In genomic region chrX:41518841-41519220, GRCh38 we compare ENCODE assay signal across 16 cellular contexts.
DNase-seq lines count a peak whose midpoint lies in the region; ATAC-seq, FAIRE-seq and TF ChIP-seq lines count a peak whose summit lies in the region.
"Had no signal": no experiment of that assay in that cellular context is flagged by ENCODE, and none has a peak within 500 bp of the region (broad histone marks: within the 10 kb centered on the region; RNA-seq: fewer than 3 reads in every experiment).

No MANE protein-coding gene starts in this region.

- ATAC-seq in HG03097 (IDR thresholded peaks at IDR 0.05; ENCODE audit: low FRiP score, unreplicated experiment): no peak
- ATAC-seq in HG02973 (IDR thresholded peaks at IDR 0.05; ENCODE audit: unreplicated experiment): no peak
- ATAC-seq: K562, left lobe of liver had no signal

- CTCF ChIA-PET in CD4-positive, alpha-beta memory T cell (lab: Charles Lee; ENCODE audit: partially characterized antibody): no interaction called here

- peaks cover 14% of the 10 kb centered on the region for H3K4me1 ChIP-seq in CD4-positive, alpha-beta memory T cell (ENCODE audit: insufficient read depth, low read length)
- no peaks in the 10 kb centered on the region for H3K4me1 ChIP-seq in fibroblast of lung (ENCODE audit: control insufficient read depth, extremely low read depth, insufficient read depth, low read length)

- H3K27ac Mint-ChIP-seq in CD4-positive, alpha-beta memory T cell: peak overlapping the region in 6 of 7 donors; percentile 0 to 89 (median 31)
- H3K27ac Mint-ChIP-seq: B cell had no signal

- H2AFZ ChIP-seq in fibroblast of lung (ENCODE audit: low read length): no peak overlapping the region

- intact Hi-C loops in CD4-positive, alpha-beta memory T cell (cut with micrococcal nuclease): no loop called here

- TF ChIP-seq CTCF in fibroblast of lung (conservative IDR thresholded peaks at IDR 0.05 in 1 of 2, IDR thresholded peaks at IDR 0.05 in 1 of 2; ENCODE audit: low read depth in 1 of 2, low read length in 2 of 2): no peak

- no peaks in the 10 kb centered on the region for H3K9me3 Mint-ChIP-seq in CD4-positive, alpha-beta memory T cell
- H3K9me3 Mint-ChIP-seq: effector memory CD8-positive, alpha-beta T cell had no signal

- H3K79me2 ChIP-seq in fibroblast of lung (ENCODE audit: control insufficient read depth, insufficient read depth, low read length): no peaks in the 10 kb centered on the region

- H3K27ac ChIP-seq in CD4-positive, alpha-beta memory T cell (ENCODE audit: low read depth, low read length): no peak overlapping the region
- no peak overlapping the region for H3K27ac ChIP-seq in fibroblast of lung (ENCODE audit: insufficient read depth, low read length)
- H3K27ac ChIP-seq: HL-60, tibial artery had no signal

- H3K36me3 ChIP-seq in CD4-positive, alpha-beta memory T cell (ENCODE audit: insufficient read depth, low read length): no peaks in the 10 kb centered on the region
- H3K36me3 ChIP-seq in fibroblast of lung (ENCODE audit: control insufficient read depth, insufficient read depth, low read length): no peaks in the 10 kb centered on the region

- FAIRE-seq in RCC 7860 (lab: Jason Lieb, UNC): peak; percentile 49
- FAIRE-seq: K562 had no signal

- no peaks in the 10 kb centered on the region for H3K27me3 ChIP-seq in CD4-positive, alpha-beta memory T cell (ENCODE audit: insufficient read depth, low read length)
- no peaks in the 10 kb centered on the region for H3K27me3 ChIP-seq in fibroblast of lung (ENCODE audit: control insufficient read depth, insufficient read depth, low read length)
- H3K27me3 ChIP-seq: tibial artery had no signal

- peak; percentile 26 for DNase-seq in A172 (ENCODE audit: low spot score)
- DNase-seq in CD4-positive, alpha-beta memory T cell: no peak
- DNase-seq in RCC 7860 (ENCODE audit: low spot score): peak; percentile 32
- peak; percentile 14 to 40 for DNase-seq in fibroblast of lung (ENCODE audit: low read depth in 2 of 2)
- no peak for DNase-seq in GM03348 (ENCODE audit: low spot score)
- DNase-seq: activated CD4-positive, alpha-beta T cell treated with anti-CD3 and anti-CD28 coated beads for 4 hours; DMS79; effector memory CD8-positive, alpha-beta T cell; stimulated activated CD4-positive, alpha-beta T cell treated with anti-CD3 and anti-CD28 coated beads, Interleukin-4, amount 100 ng/mL, for 4 hours; tibial artery had no signal

- H4K20me1 ChIP-seq in fibroblast of lung (ENCODE audit: control insufficient read depth, extremely low read depth, insufficient read depth, low read length): no peaks in the 10 kb centered on the region

- H3K4me2 ChIP-seq in fibroblast of lung (ENCODE audit: extremely low read depth, insufficient read depth, low read length): no peak overlapping the region

- POLR2A ChIA-PET in CD4-positive, alpha-beta memory T cell (lab: Charles Lee; ENCODE audit: partially characterized antibody): interaction anchor here (0.6 to 0.7 kb wide), 2 partner anchors 185 to 1924 kb away, joined by 3 read pairs; partner anchors contain the start of gene DDX3X

- no peak overlapping the region for H3K4me3 Mint-ChIP-seq in CD4-positive, alpha-beta memory T cell
- H3K4me3 Mint-ChIP-seq: B cell; effector memory CD8-positive, alpha-beta T cell had no signal

- H3K4me1 Mint-ChIP-seq in CD4-positive, alpha-beta memory T cell: peaks cover 14 to 34% (median 25%) of the 10 kb centered on the region in 4 donors

- no peaks in the 10 kb centered on the region for H3K27me3 Mint-ChIP-seq in CD4-positive, alpha-beta memory T cell
- H3K27me3 Mint-ChIP-seq: B cell; effector memory CD8-positive, alpha-beta T cell had no signal

- no peaks in the 10 kb centered on the region for H3K9me3 ChIP-seq in CD4-positive, alpha-beta memory T cell (ENCODE audit: control insufficient read depth in 1 of 2, low read length in 2 of 2)
- no peaks in the 10 kb centered on the region for H3K9me3 ChIP-seq in fibroblast of lung (ENCODE audit: control insufficient read depth, insufficient read depth, low read depth, low read length)
- H3K9me3 ChIP-seq: tibial artery had no signal

- peaks cover 5 to 26% of the 10 kb centered on the region in 2 donors for H3K36me3 Mint-ChIP-seq in CD4-positive, alpha-beta memory T cell

- H3K9ac ChIP-seq in fibroblast of lung (ENCODE audit: insufficient read depth, low read length): no peak overlapping the region

- H3K4me3 ChIP-seq in CD4-positive, alpha-beta memory T cell (ENCODE audit: low read length in 2 of 2): no peak overlapping the region
- H3K4me3 ChIP-seq in fibroblast of lung (replicated peaks in 1 of 4; ENCODE audit: control extremely low read depth in 1 of 4, insufficient read depth in 1 of 4, low read depth in 3 of 4, low read length in 4 of 4): no peak overlapping the region
- H3K4me3 ChIP-seq: K562, tibial artery had no signal

Comparison
In these comparisons a context has a peak if more than half of its experiments do, and no peak if none do; other contexts are left out.
1. DNase-seq: peak in A172 (single experiment), RCC 7860 (single experiment) and fibroblast of lung (2 of 2); none in CD4-positive, alpha-beta memory T cell (0 of 5) and GM03348 (single experiment).